ENCODE assay signal across 2 cellular contexts in the genomic region with DNA sequence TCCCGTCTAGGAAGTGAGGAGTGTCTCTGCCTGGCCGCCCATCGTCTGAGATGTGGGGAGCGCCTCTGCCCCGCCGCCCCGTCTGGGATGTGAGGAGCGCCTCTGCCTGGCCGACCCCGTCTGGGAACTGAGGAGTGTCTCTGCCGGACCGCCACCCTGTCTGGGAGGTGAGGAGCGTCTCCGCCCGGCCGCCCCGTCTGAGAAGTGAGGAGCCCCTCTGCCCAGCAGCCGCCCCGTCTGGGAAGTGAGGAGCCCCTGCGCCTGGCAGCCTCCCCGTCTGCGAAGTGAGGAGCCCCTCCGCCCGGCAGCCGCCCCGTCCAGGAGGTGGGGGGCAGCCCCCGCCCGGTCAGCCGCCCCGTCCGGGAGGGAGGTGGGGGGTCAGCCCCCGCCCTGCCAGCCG. TPM values are rescaled to one million over a fixed set of nuclear protein-coding genes. Genes with fewer than 3 reads are reported as not detected.
"Had no signal": no experiment of that assay in that cellular context is flagged by ENCODE, and none has a peak within 500 bp of the region (broad histone marks: within the 10 kb centered on the region; RNA-seq: fewer than 3 reads in every experiment).

No MANE protein-coding gene starts in this region.

RNA-seq across cellular contexts. Expression of a gene that starts 52.3 kb away (rescaled TPM):
- total RNA-seq: HepG2, IMR-90 had no signal
- polyA plus RNA-seq: HepG2, IMR-90 had no signal
